In genomic region chr4:156971623-156972369, GRCh38 we compare ENCODE assay signal across 1 cellular context.
A peak's percentile ranks its signal among the peaks of the same experiment; 100 is the strongest.
TF ChIP-seq lines count a peak whose summit lies in the region.

Gene PDGFC, minus strand, starts transcription at chr4:156971799. Its CDS starts 896 bp downstream, at chr4:156970903.

TF ChIP-seq in SK-N-SH, 30 proteins besides CTCF, POLR2A, EP300 and RAD21 (continued from another document):
- TF ChIP-seq REST (IDR thresholded peaks at IDR 0.05; ENCODE audit: low read depth, low read length) (peak; percentile 12; the same call in 1 of the 2 replicates), SMC3 (IDR thresholded peaks at IDR 0.05; ENCODE audit: low read depth, low read length) (no peak), RFX5 (IDR thresholded peaks at IDR 0.05; ENCODE audit: low read length) (peak; percentile 84)
TF ChIP-seq in SK-N-SH: peak in this region for 8.
